19 cellular contexts compared by ENCODE assay signal in the genomic region with DNA sequence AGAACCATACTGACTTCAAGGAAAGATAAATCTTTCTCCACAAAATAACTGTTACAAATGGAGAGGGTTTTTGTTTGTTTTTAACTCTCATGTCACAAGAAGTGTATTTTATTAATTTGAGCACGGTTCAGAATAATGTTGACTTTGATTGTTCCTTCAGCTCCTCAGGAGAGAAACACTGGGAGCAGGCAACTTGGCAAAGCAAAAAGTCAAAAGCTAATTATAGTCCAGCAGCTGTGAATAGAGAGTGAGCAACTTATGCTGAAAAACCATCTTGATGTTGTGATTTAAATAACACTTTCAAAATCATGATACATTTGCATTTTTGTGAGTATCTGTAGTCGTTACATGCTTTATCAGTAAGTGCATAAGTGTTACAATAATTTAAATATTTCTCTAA.
"Had no signal": no experiment of that assay in that cellular context is flagged by ENCODE, and none has a peak within 500 bp of the region (broad histone marks: within the 10 kb centered on the region; RNA-seq: fewer than 3 reads in every experiment).

No MANE protein-coding gene starts in this region.

- H3K27ac ChIP-seq: colonic mucosa, upper lobe of left lung had no signal

- H3K36me3 Mint-ChIP-seq: activated CD4-positive, alpha-beta memory T cell treated with anti-CD3 and anti-CD28 coated beads for 36 hours; activated CD8-positive, alpha-beta memory T cell treated with anti-CD3 and anti-CD28 coated beads, Interleukin-2, amount 10 ng/mL, durations not matched to agents 7 days and 5 days had no signal

- H3K4me3 ChIP-seq: colonic mucosa, upper lobe of left lung had no signal

- H3K27me3 ChIP-seq: colonic mucosa, upper lobe of left lung had no signal

- H3K9me3 Mint-ChIP-seq: activated CD4-positive, alpha-beta memory T cell treated with anti-CD3 and anti-CD28 coated beads for 36 hours; T-cell had no signal

- H3K4me1 Mint-ChIP-seq: activated CD4-positive, alpha-beta T cell treated with anti-CD3 and anti-CD28 coated beads for 36 hours; activated CD8-positive, alpha-beta memory T cell treated with anti-CD3 and anti-CD28 coated beads, Interleukin-2, amount 10 ng/mL, durations not matched to agents 7 days and 5 days; nephron progenitor cell; T-cell had no signal

- H3K27ac Mint-ChIP-seq: activated CD4-positive, alpha-beta memory T cell treated with anti-CD3 and anti-CD28 coated beads for 36 hours; activated CD4-positive, alpha-beta T cell treated with anti-CD3 and anti-CD28 coated beads for 36 hours; activated CD8-positive, alpha-beta memory T cell treated with anti-CD3 and anti-CD28 coated beads, Interleukin-2, amount 10 ng/mL, durations not matched to agents 7 days and 5 days; activated naive CD8-positive, alpha-beta T cell; endodermal cell; nephron progenitor cell; stimulated activated naive CD8-positive, alpha-beta T cell treated with anti-CD3 and anti-CD28 coated beads, Interleukin-15, Interleukin-2, amounts not matched to agents 100 ng/mL and 50 ng/mL, for 24 hours; T-cell had no signal

- H3K36me3 ChIP-seq: colonic mucosa, upper lobe of left lung had no signal

- ATAC-seq: activated CD4-positive, alpha-beta T cell treated with anti-CD3 and anti-CD28 coated beads for 36 hours; activated CD8-positive, alpha-beta memory T cell treated with anti-CD3 and anti-CD28 coated beads, Interleukin-2, amount 10 ng/mL, durations not matched to agents 7 days and 5 days; T-cell; WTC11 had no signal

- H3K9me3 ChIP-seq: colonic mucosa, upper lobe of left lung had no signal

- H3K4me3 Mint-ChIP-seq: activated CD4-positive, alpha-beta memory T cell treated with anti-CD3 and anti-CD28 coated beads for 36 hours; activated CD4-positive, alpha-beta T cell treated with anti-CD3 and anti-CD28 coated beads for 36 hours; activated CD8-positive, alpha-beta memory T cell treated with anti-CD3 and anti-CD28 coated beads, Interleukin-2, amount 10 ng/mL, durations not matched to agents 7 days and 5 days; activated naive CD8-positive, alpha-beta T cell; endodermal cell; nephron progenitor cell; stimulated activated naive CD8-positive, alpha-beta T cell treated with anti-CD3 and anti-CD28 coated beads, Interleukin-15, Interleukin-2, amounts not matched to agents 100 ng/mL and 50 ng/mL, for 24 hours; T-cell; WTC11 had no signal

- H3K27me3 Mint-ChIP-seq: activated CD4-positive, alpha-beta memory T cell treated with anti-CD3 and anti-CD28 coated beads for 36 hours; activated CD4-positive, alpha-beta T cell treated with anti-CD3 and anti-CD28 coated beads for 36 hours; activated CD8-positive, alpha-beta memory T cell treated with anti-CD3 and anti-CD28 coated beads, Interleukin-2, amount 10 ng/mL, durations not matched to agents 7 days and 5 days; activated naive CD8-positive, alpha-beta T cell; stimulated activated naive CD8-positive, alpha-beta T cell treated with anti-CD3 and anti-CD28 coated beads, Interleukin-15, Interleukin-2, amounts not matched to agents 100 ng/mL and 50 ng/mL, for 24 hours; T-cell had no signal

- DNase-seq: activated CD4-positive, alpha-beta memory T cell treated with anti-CD3 and anti-CD28 coated beads for 36 hours; activated CD4-positive, alpha-beta T cell treated with anti-CD3 and anti-CD28 coated beads for 36 hours; activated CD8-positive, alpha-beta memory T cell treated with anti-CD3 and anti-CD28 coated beads, Interleukin-2, amount 10 ng/mL, durations not matched to agents 7 days and 5 days; amniotic stem cell; central memory CD4-positive, alpha-beta T cell; colonic mucosa; endodermal cell; head of caudate nucleus; nephron progenitor cell; nucleus accumbens; retina; small intestine; stimulated activated CD4-positive, alpha-beta T cell treated with anti-CD3 and anti-CD28 coated beads, Interleukin-15, amount 100 ng/mL, for 24 hours; stimulated activated CD4-positive, alpha-beta T cell treated with anti-CD3 and anti-CD28 coated beads, Interleukin-2, amount 100 ng/mL, for 48 hours; T-cell; upper lobe of left lung had no signal

- H3K4me1 ChIP-seq: colonic mucosa, upper lobe of left lung had no signal
